ENCODE assay signal across 10 cellular contexts in genomic region chr1:26743426-26744059, GRCh38. TPM values are rescaled to one million over a fixed set of nuclear protein-coding genes. Genes with fewer than 3 reads are reported as not detected.
DNase-seq lines count a peak whose midpoint lies in the region; ATAC-seq lines count a peak whose summit lies in the region.
"Had no signal": no experiment of that assay in that cellular context is flagged by ENCODE, and none has a peak within 500 bp of the region (broad histone marks: within the 10 kb centered on the region; RNA-seq: fewer than 3 reads in every experiment).

No MANE protein-coding gene starts in this region.

- H3K27ac ChIP-seq in ACC112 (ENCODE audit: low read depth, low read length) (peak overlapping the region; percentile 89), mucosa of rectum (ENCODE audit: low read depth in 2 of 2, low read length in 2 of 2) (peak overlapping the region; percentile 47 to 66)

- intact Hi-C loops in sciatic nerve (cut with DNase I) = no loop called here

- H3K27ac Mint-ChIP-seq in activated naive CD8-positive, alpha-beta T cell treated with anti-CD3 and anti-CD28 coated beads for 36 hours = peak overlapping the region; percentile 91

- H3K27me3 Mint-ChIP-seq in activated naive CD8-positive, alpha-beta T cell treated with anti-CD3 and anti-CD28 coated beads for 36 hours = no peaks in the 10 kb centered on the region

- H3K4me3 ChIP-seq in ACC112 (ENCODE audit: low read depth, low read length) (no peak overlapping the region), mucosa of rectum (ENCODE audit: low read length in 2 of 2) (peak overlapping the region in 1 of 2 donors; percentile 39)
- H3K4me3 ChIP-seq: uterus had no signal

- H3K9ac ChIP-seq in mucosa of rectum (ENCODE audit: low read depth in 1 of 2, low read length in 2 of 2) = no peak overlapping the region

- peaks cover 73% of the 10 kb centered on the region for H3K36me3 Mint-ChIP-seq in activated naive CD8-positive, alpha-beta T cell treated with anti-CD3 and anti-CD28 coated beads for 36 hours

- peaks cover 38% of the 10 kb centered on the region for H3K79me2 ChIP-seq in ACC112 (ENCODE audit: control insufficient read depth, insufficient read depth, low read length, unreplicated experiment)

- H3K27me3 ChIP-seq in ACC112 (ENCODE audit: insufficient read depth, low read length) = no peaks in the 10 kb centered on the region
- H3K27me3 ChIP-seq in mucosa of rectum (ENCODE audit: control insufficient read depth in 2 of 2, insufficient read depth in 2 of 2, low read length in 2 of 2) = no peaks in the 10 kb centered on the region
- H3K27me3 ChIP-seq: uterus had no signal

- H3K4me1 Mint-ChIP-seq in activated naive CD8-positive, alpha-beta T cell treated with anti-CD3 and anti-CD28 coated beads for 36 hours = peaks cover 89% of the 10 kb centered on the region

- H3K36me3 ChIP-seq in ACC112 (ENCODE audit: insufficient read depth, low read length) (peaks cover 23% of the 10 kb centered on the region), mucosa of rectum (ENCODE audit: control insufficient read depth in 2 of 2, insufficient read depth in 2 of 2, low read length in 2 of 2) (peaks cover 30 to 39% of the 10 kb centered on the region in 2 donors)
- H3K36me3 ChIP-seq: uterus had no signal

- H2AFZ ChIP-seq in ACC112 (ENCODE audit: low read length, unreplicated experiment) = no peak overlapping the region

- H3K4me3 Mint-ChIP-seq in activated naive CD8-positive, alpha-beta T cell treated with anti-CD3 and anti-CD28 coated beads for 36 hours = peak overlapping the region; percentile 56

- H3K9me3 Mint-ChIP-seq in activated naive CD8-positive, alpha-beta T cell treated with anti-CD3 and anti-CD28 coated beads for 36 hours = no peaks in the 10 kb centered on the region

- peak; percentile 2 for ATAC-seq in GM21367 (IDR thresholded peaks at IDR 0.05; ENCODE audit: unreplicated experiment)
- no peak for ATAC-seq in HG02642 (IDR thresholded peaks at IDR 0.05; ENCODE audit: poor library complexity, unreplicated experiment)
- ATAC-seq in GM19023 (IDR thresholded peaks at IDR 0.05; ENCODE audit: unreplicated experiment) = no peak
- no peak for ATAC-seq in sciatic nerve

- no peaks in the 10 kb centered on the region for H3K9me3 ChIP-seq in mucosa of rectum (ENCODE audit: control insufficient read depth in 2 of 2, low read length in 2 of 2)
- H3K9me3 ChIP-seq: uterus had no signal

- DNase-seq in activated naive CD8-positive, alpha-beta T cell treated with anti-CD3 and anti-CD28 coated beads for 36 hours = no peak
- DNase-seq in occipital lobe (lab: John Stamatoyannopoulos, UW) (no peak), sciatic nerve (ENCODE audit: low spot score) (no peak)
- DNase-seq: NCI-H1694 treated with DMSO at 0.1 percent for 48 hours had no signal

- H3K4me1 ChIP-seq in ACC112 (ENCODE audit: control insufficient read depth, insufficient read depth, low read length, unreplicated experiment) (peaks cover 27% of the 10 kb centered on the region), mucosa of rectum (ENCODE audit: control insufficient read depth in 2 of 2, insufficient read depth in 2 of 2, low read length in 2 of 2) (peaks cover 22 to 27% of the 10 kb centered on the region in 2 donors)

RNA-seq across cellular contexts. Expression of gene PIGV, which starts 44.2 kb away (rescaled TPM):
- total RNA-seq in activated naive CD8-positive, alpha-beta T cell treated with anti-CD3 and anti-CD28 coated beads for 36 hours = 10 to 100 TPM; 20.8 to 20.9 TPM
- total RNA-seq in occipital lobe = 9.5 TPM
- total RNA-seq in sciatic nerve = 10.6 TPM

RNA-seq across cellular contexts. Expression of gene ARID1A, which starts 47.7 kb away (rescaled TPM):
- 10 to 100 TPM; 75.6 to 78.4 TPM for total RNA-seq in activated naive CD8-positive, alpha-beta T cell treated with anti-CD3 and anti-CD28 coated beads for 36 hours
- total RNA-seq in occipital lobe = 20.1 TPM
- 83.8 TPM for total RNA-seq in sciatic nerve
